1 cellular context compared by ENCODE assay signal in the genomic region with DNA sequence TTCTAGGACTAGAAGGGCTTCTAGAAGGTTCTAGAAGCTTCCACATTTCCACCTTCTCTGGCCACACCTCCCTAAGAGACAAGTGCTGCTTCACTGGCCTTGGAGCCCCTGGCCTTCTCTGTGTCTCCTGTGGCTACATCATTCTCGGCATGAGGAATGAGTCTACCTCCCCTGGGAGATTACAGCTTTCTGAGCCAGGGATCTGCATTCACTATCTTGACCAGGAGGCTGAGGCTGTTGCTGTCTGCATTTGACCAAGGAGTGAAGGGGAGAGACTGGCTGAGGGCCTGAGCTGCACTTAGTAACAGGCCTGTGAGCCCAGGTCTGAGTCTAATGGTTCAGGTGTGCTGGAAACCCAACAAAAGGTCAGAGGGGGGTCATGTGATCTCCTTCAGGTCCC.
TF ChIP-seq lines count a peak whose summit lies in the region.

No MANE protein-coding gene starts in this region.

TF ChIP-seq in H1, 55 proteins besides CTCF, POLR2A, EP300 and RAD21:
- no peak for TF ChIP-seq SP2 (IDR thresholded peaks at IDR 0.05; ENCODE audit: low read length)
